8 cellular contexts compared by ENCODE assay signal in the genomic region with DNA sequence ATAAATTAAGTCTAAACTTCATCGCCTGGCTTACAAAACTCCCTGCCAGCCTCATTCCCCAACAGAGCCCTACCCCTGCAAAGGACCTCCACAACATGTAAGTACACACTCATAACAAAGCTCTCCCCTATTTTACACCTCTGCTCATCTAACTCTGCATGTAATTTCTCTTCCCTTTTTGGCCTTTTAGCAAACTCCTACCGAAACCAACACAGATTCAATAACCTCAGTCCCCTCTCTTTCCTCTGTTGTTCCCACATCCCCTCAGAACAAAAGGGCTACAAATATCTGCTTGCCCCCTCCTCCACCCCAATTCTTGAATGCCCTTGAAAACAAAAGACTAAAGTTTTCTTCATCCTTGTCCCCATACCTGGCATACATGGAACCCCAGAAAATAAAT. TPM values are rescaled to one million over a fixed set of nuclear protein-coding genes. Genes with fewer than 3 reads are reported as not detected.
DNase-seq lines count a peak whose midpoint lies in the region; ATAC-seq and TF ChIP-seq lines count a peak whose summit lies in the region.

No MANE protein-coding gene starts in this region.

- peaks cover 14% of the 10 kb centered on the region for H3K79me2 ChIP-seq in smooth muscle cell (ENCODE audit: low read depth)

- H3K9me3 ChIP-seq in SK-N-MC (ENCODE audit: low read depth, low read length) (no peaks in the 10 kb centered on the region; the same call in 1 of the 2 replicates), smooth muscle cell (replicated peaks; ENCODE audit: low read depth) (no peaks in the 10 kb centered on the region)

- peak overlapping the region; percentile 96 for H3K9ac ChIP-seq in SK-N-MC (ENCODE audit: insufficient read length)
- H3K9ac ChIP-seq in smooth muscle cell (ENCODE audit: low read depth): peak overlapping the region; percentile 81

- H3K4me3 ChIP-seq in SK-N-MC (peak overlapping the region; percentile 92), smooth muscle cell (peak overlapping the region; percentile 64)

- H3K27ac ChIP-seq in SK-N-MC: 0 out of 2 replicates have a peak overlapping the region, but pooled peaks have one; percentile 31
- H3K27ac ChIP-seq in foreskin keratinocyte: peak overlapping the region; percentile 57
- H3K27ac ChIP-seq in smooth muscle cell (ENCODE audit: low read depth): peak overlapping the region; percentile 63

- TF ChIP-seq CTCF in foreskin keratinocyte (conservative IDR thresholded peaks at IDR 0.05) (no peak), smooth muscle cell (IDR thresholded peaks at IDR 0.05; ENCODE audit: borderline replicate concordance, insufficient read depth, poor library complexity, severe bottlenecking) (no peak)

- H3K36me3 ChIP-seq in SK-N-MC (ENCODE audit: insufficient read depth, low read length): peaks cover 12% of the 10 kb centered on the region
- no peaks in the 10 kb centered on the region for H3K36me3 ChIP-seq in smooth muscle cell (ENCODE audit: low read depth)

- ATAC-seq in GM21390 (IDR thresholded peaks at IDR 0.05; ENCODE audit: unreplicated experiment) (peak; percentile 20), foreskin keratinocyte (no peak), GM18517 (IDR thresholded peaks at IDR 0.05; ENCODE audit: unreplicated experiment) (no peak), GM18858 (IDR thresholded peaks at IDR 0.05; ENCODE audit: unreplicated experiment) (no peak)

- H3K4me1 ChIP-seq in foreskin keratinocyte (peaks cover 3% of the 10 kb centered on the region), smooth muscle cell (ENCODE audit: low read depth) (peaks cover 17% of the 10 kb centered on the region)

- peaks cover 5% of the 10 kb centered on the region for H3F3A ChIP-seq in smooth muscle cell (ENCODE audit: low read depth)

- DNase-seq in SK-N-MC (ENCODE audit: low read depth, low spot score): no peak
- no peak for DNase-seq in foreskin keratinocyte
- no peak for DNase-seq in smooth muscle cell (lab: John Stamatoyannopoulos, UW; ENCODE audit: unreplicated experiment)
- DNase-seq in NCI-H446 treated with DMSO at 0.1 percent for 48 hours (lab: John Stamatoyannopoulos, UW): no peak
- no peak for DNase-seq in NCI-H524 treated with DMSO at 0.1 percent for 48 hours (lab: John Stamatoyannopoulos, UW)

- peak overlapping the region; percentile 80 for H2AFZ ChIP-seq in smooth muscle cell (ENCODE audit: low read depth)

- 76% methylated on average over 2 of the region's 2 CpGs for WGBS in smooth muscle cell (ENCODE audit: low lambda C conversion rate)

- H3K27me3 ChIP-seq in foreskin keratinocyte (no peaks in the 10 kb centered on the region), smooth muscle cell (ENCODE audit: low read depth) (no peaks in the 10 kb centered on the region)

- H3K4me2 ChIP-seq in smooth muscle cell: peak overlapping the region; percentile 97

- H4K20me1 ChIP-seq in smooth muscle cell (ENCODE audit: low read depth): no peaks in the 10 kb centered on the region

RNA-seq across cellular contexts. Expression of gene UBL7, which starts 0.7 kb away (rescaled TPM):
- total RNA-seq in foreskin keratinocyte (55.1 and 59.7 TPM in 2 replicates), smooth muscle cell (54.5 and 60.6 TPM in 2 replicates)
- polyA plus RNA-seq in foreskin keratinocyte (73.0 and 77.4 TPM in 2 replicates), smooth muscle cell (64.4 and 64.8 TPM in 2 replicates)

RNA-seq across cellular contexts. Expression of gene SEMA7A, which starts 26.5 kb away (rescaled TPM):
- total RNA-seq in foreskin keratinocyte (19.8 and 45.0 TPM in 2 replicates), smooth muscle cell (33.7 and 44.5 TPM in 2 replicates)
- polyA plus RNA-seq in foreskin keratinocyte (14.5 and 32.3 TPM in 2 replicates), smooth muscle cell (9.3 and 14.9 TPM in 2 replicates)
